Comparison of ENCODE assay signal across 15 cellular contexts in genomic region chr1:97163591-97164275, GRCh38.
DNase-seq lines count a peak whose midpoint lies in the region; ATAC-seq, FAIRE-seq and TF ChIP-seq lines count a peak whose summit lies in the region.
"Had no signal": no experiment of that assay in that cellular context is flagged by ENCODE, and none has a peak within 500 bp of the region (broad histone marks: within the 10 kb centered on the region; RNA-seq: fewer than 3 reads in every experiment).

No MANE protein-coding gene starts in this region.

- no TSS peak for BruUV-seq in A673 (replicated peaks; lab: Mats Ljungman, UMichigan)

- no peak overlapping the region for H3K27ac Mint-ChIP-seq in chondrocyte (ENCODE audit: unreplicated experiment)
- no peak overlapping the region for H3K27ac Mint-ChIP-seq in stimulated activated naive CD8-positive, alpha-beta T cell treated with anti-CD3 and anti-CD28 coated beads, Interleukin-15, amount 100 ng/mL, for 72 hours

- H3K4me1 ChIP-seq in BLaER1 (peaks cover 32% of the 10 kb centered on the region), A673 (ENCODE audit: insufficient read depth, low read length, poor library complexity, severe bottlenecking) (peaks cover 7% of the 10 kb centered on the region)
- H3K4me1 ChIP-seq: A549 had no signal

- H3K27me3 ChIP-seq in BLaER1 (no peaks in the 10 kb centered on the region), A673 (replicated peaks; ENCODE audit: insufficient read depth, low read depth, low read length, poor library complexity) (no peaks in the 10 kb centered on the region)
- H3K27me3 ChIP-seq: ovary had no signal

- TF ChIP-seq CTCF in chondrocyte (IDR thresholded peaks at IDR 0.05) (no peak), A673 (conservative IDR thresholded peaks at IDR 0.05; ENCODE audit: low read depth, low read length) (no peak)

- intact Hi-C loops in A673 (cut with micrococcal nuclease; ENCODE audit: unreplicated experiment), result no loop called here

- H3K27me3 Mint-ChIP-seq in chondrocyte (ENCODE audit: low read depth), result no peaks in the 10 kb centered on the region
- H3K27me3 Mint-ChIP-seq in stimulated activated naive CD8-positive, alpha-beta T cell treated with anti-CD3 and anti-CD28 coated beads, Interleukin-15, amount 100 ng/mL, for 72 hours, result no peaks in the 10 kb centered on the region

- H3K27ac ChIP-seq in BLaER1, result no peak overlapping the region
- H3K27ac ChIP-seq in A673 (ENCODE audit: low read depth, low read length, poor library complexity, severe bottlenecking), result no peak overlapping the region
- H3K27ac ChIP-seq: A549, ovary, VCaP had no signal

- H3K36me3 Mint-ChIP-seq in chondrocyte (ENCODE audit: low read depth), result peaks cover 3% of the 10 kb centered on the region

- no peak overlapping the region for H3K4me3 Mint-ChIP-seq in chondrocyte (ENCODE audit: unreplicated experiment)
- no peak overlapping the region for H3K4me3 Mint-ChIP-seq in stimulated activated naive CD8-positive, alpha-beta T cell treated with anti-CD3 and anti-CD28 coated beads, Interleukin-15, amount 100 ng/mL, for 72 hours

- no peak overlapping the region for H3K9ac ChIP-seq in BLaER1

- H3K9me3 ChIP-seq in BLaER1, result peaks cover 6% of the 10 kb centered on the region
- H3K9me3 ChIP-seq in A673 (ENCODE audit: low read depth, low read length, poor library complexity, severe bottlenecking), result no peaks in the 10 kb centered on the region
- H3K9me3 ChIP-seq: A549, ovary had no signal

- peaks cover 8% of the 10 kb centered on the region for H3K9me3 Mint-ChIP-seq in chondrocyte (ENCODE audit: low read depth)
- peaks cover 7% of the 10 kb centered on the region in 2 donors for H3K9me3 Mint-ChIP-seq in stimulated activated naive CD8-positive, alpha-beta T cell treated with anti-CD3 and anti-CD28 coated beads, Interleukin-15, amount 100 ng/mL, for 72 hours

- H3K36me3 ChIP-seq in BLaER1 (no peaks in the 10 kb centered on the region), A673 (ENCODE audit: insufficient read depth, low read length, poor library complexity, severe bottlenecking) (no peaks in the 10 kb centered on the region)
- H3K36me3 ChIP-seq: ovary had no signal

- peaks cover 4% of the 10 kb centered on the region for H3K4me1 Mint-ChIP-seq in chondrocyte (ENCODE audit: low read depth)
- no peaks in the 10 kb centered on the region for H3K4me1 Mint-ChIP-seq in stimulated activated naive CD8-positive, alpha-beta T cell treated with anti-CD3 and anti-CD28 coated beads, Interleukin-15, amount 100 ng/mL, for 72 hours

- H3K4me3 ChIP-seq in BLaER1 (no peak overlapping the region), A673 (ENCODE audit: low read depth, low read length, poor library complexity, severe bottlenecking) (no peak overlapping the region)
- H3K4me3 ChIP-seq: A549, ovary had no signal

- ATAC-seq in HG02759 (IDR thresholded peaks at IDR 0.05; ENCODE audit: unreplicated experiment) (peak; percentile 63), HG03469 (IDR thresholded peaks at IDR 0.05; ENCODE audit: unreplicated experiment) (peak; percentile 58)
- no peak for ATAC-seq in stimulated activated naive CD8-positive, alpha-beta T cell treated with anti-CD3 and anti-CD28 coated beads, Interleukin-15, amount 100 ng/mL, for 72 hours
- ATAC-seq: A549, esophagus mucosa had no signal

- DNase-seq in GM19239 (ENCODE audit: insufficient read length, low spot score) (no peak), chondrocyte (ENCODE audit: low spot score) (no peak), A673 (ENCODE audit: low spot score) (no peak)
- DNase-seq in stimulated activated CD8-positive, alpha-beta memory T cell treated with anti-CD3 and anti-CD28 coated beads, Interleukin-4, amount 100 ng/mL, for 48 hours, result no peak
- no peak for DNase-seq in stimulated activated naive CD8-positive, alpha-beta T cell treated with anti-CD3 and anti-CD28 coated beads, Interleukin-15, amount 100 ng/mL, for 72 hours
- DNase-seq: NCI-H1105, NCI-H69, ovary, SHP77 treated with DMSO at 0.1 percent for 48 hours had no signal

- H3K4me2 ChIP-seq in BLaER1, result peak overlapping the region; percentile 40
- H3K4me2 ChIP-seq: A549 had no signal

- peak; percentile 70 for FAIRE-seq in GM19239 (lab: Jason Lieb, UNC)
- FAIRE-seq: A549 had no signal

- POLR2A ChIA-PET in A673 (lab: Charles Lee; ENCODE audit: low non-redundant PET), result no interaction called here

- CTCF ChIA-PET in A673 (lab: Charles Lee), result no interaction called here

- H4K20me1 ChIP-seq in BLaER1, result no peaks in the 10 kb centered on the region
